Comparison of ENCODE assay signal across 16 cellular contexts in genomic region chr15:56754993-56755392, GRCh38.
"Had no signal": no experiment of that assay in that cellular context is flagged by ENCODE, and none has a peak within 500 bp of the region (broad histone marks: within the 10 kb centered on the region; RNA-seq: fewer than 3 reads in every experiment).

No MANE protein-coding gene starts in this region.

- DNase-seq: activated CD4-positive, alpha-beta memory T cell treated with anti-CD3 and anti-CD28 coated beads for 36 hours; activated naive CD8-positive, alpha-beta T cell treated with anti-CD3 and anti-CD28 coated beads for 36 hours; amygdala; body of pancreas; dorsolateral prefrontal cortex; glutamatergic neuron; midbrain; sigmoid colon; spleen; stimulated activated CD4-positive, alpha-beta T cell treated with anti-CD3 and anti-CD28 coated beads, Interleukin-4, amount 100 ng/mL, for 4 hours; stimulated activated naive B cell treated with anti-CD40 and anti-IgM and Interleukin-4, amounts not matched to agents 10 μg/mL and 1 μg/mL and 100 μg/mL, for 72 hours; T-helper 2 cell; upper lobe of right lung had no signal

- H3K4me1 ChIP-seq: body of pancreas, parathyroid adenoma, sigmoid colon, upper lobe of right lung had no signal

- H3K27ac ChIP-seq: body of pancreas, dorsolateral prefrontal cortex, epithelial cell of prostate, parathyroid adenoma, sigmoid colon, spleen, upper lobe of right lung had no signal

- H3K27me3 ChIP-seq: body of pancreas, dorsolateral prefrontal cortex, sigmoid colon, spleen, upper lobe of right lung had no signal

- H2AFZ ChIP-seq: parathyroid adenoma had no signal

- H3K4me3 ChIP-seq: body of pancreas, dorsolateral prefrontal cortex, sigmoid colon, spleen, upper lobe of right lung had no signal

- H3K9me3 ChIP-seq: body of pancreas, sigmoid colon, spleen, upper lobe of right lung had no signal

- ATAC-seq: body of pancreas; left lobe of liver; stimulated activated naive B cell treated with anti-CD40 and anti-IgM and Interleukin-4, amounts not matched to agents 10 μg/mL and 1 μg/mL and 100 μg/mL, for 72 hours; upper lobe of right lung had no signal

- H3K9ac ChIP-seq: parathyroid adenoma had no signal

- H3K36me3 ChIP-seq: sigmoid colon, spleen, upper lobe of right lung had no signal
